19 cellular contexts compared by ENCODE assay signal in the genomic region with DNA sequence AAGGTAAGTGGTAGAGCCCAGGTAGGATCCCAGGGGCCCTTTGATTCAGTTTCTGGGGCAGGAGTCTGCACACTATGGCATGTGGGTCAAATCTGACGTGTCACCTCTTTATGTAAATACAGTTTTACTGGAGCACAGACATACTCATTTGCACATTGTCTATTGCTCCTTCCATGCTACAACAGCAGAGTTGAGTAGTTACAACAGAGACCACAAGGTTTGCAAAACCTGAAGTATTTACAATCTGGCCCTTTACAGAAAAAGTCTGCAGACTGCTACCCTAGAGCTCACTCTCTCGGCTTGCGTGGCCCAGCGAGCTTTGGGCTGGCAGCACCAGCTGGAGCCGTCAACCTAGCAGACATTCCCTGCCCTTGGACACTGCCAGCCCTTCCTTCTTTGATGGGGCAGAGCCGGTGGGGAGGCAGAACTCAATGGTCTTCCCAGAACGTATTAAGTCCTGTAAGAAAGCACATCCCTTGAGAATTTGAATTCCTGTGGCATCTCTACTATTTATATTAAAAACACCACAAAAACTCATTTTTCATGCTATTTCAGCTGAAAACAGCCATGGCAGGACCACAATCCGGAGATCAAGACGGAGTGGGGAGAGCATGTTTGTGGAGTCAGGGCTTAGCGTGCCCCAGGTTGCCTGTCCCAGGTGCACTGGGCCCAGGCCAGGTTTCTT.
"Had no signal": no experiment of that assay in that cellular context is flagged by ENCODE, and none has a peak within 500 bp of the region (broad histone marks: within the 10 kb centered on the region; RNA-seq: fewer than 3 reads in every experiment).

No MANE protein-coding gene starts in this region.

- H2AFZ ChIP-seq: parathyroid adenoma had no signal

- H3K36me3 ChIP-seq: adrenal gland, neutrophil, upper lobe of left lung had no signal

- H3K79me2 ChIP-seq: parathyroid adenoma had no signal

- H3K27me3 ChIP-seq: adrenal gland, neutrophil, upper lobe of left lung had no signal

- H3K27ac ChIP-seq: adrenal gland, epithelial cell of prostate, neutrophil, parathyroid adenoma, upper lobe of left lung had no signal

- H3K4me1 ChIP-seq: adrenal gland, parathyroid adenoma, upper lobe of left lung had no signal

- H3K9me3 ChIP-seq: adrenal gland, neutrophil, upper lobe of left lung had no signal

- H3K4me3 ChIP-seq: adrenal gland, upper lobe of left lung had no signal

- H3K9ac ChIP-seq: parathyroid adenoma had no signal

- DNase-seq: activated B cell treated with CpG ODN at 0.5 μM for 24 hours; activated CD4-positive, alpha-beta T cell treated with anti-CD3 and anti-CD28 coated beads for 48 hours; activated CD8-positive, alpha-beta T cell treated with anti-CD3 and anti-CD28 coated beads for 36 hours; activated effector memory CD4-positive, alpha-beta T cell treated with anti-CD3 and anti-CD28 coated beads, Interleukin-2, amount 50 U/mL, for 16 hours; activated T-cell treated with anti-CD3 and anti-CD28 coated beads, Interleukin-2, amount 50 U/mL, for 48 hours; adrenal gland; hippocampal formation; left ventricle myocardium superior; naive thymus-derived CD8-positive, alpha-beta T cell; retina; stimulated activated CD4-positive, alpha-beta T cell treated with anti-CD3 and anti-CD28 coated beads, Interleukin-15, amount 100 ng/mL, for 24 hours; stimulated activated CD4-positive, alpha-beta T cell treated with anti-CD3 and anti-CD28 coated beads, Interleukin-4, amount 100 ng/mL, for 1 hour; stimulated activated naive B cell treated with anti-CD40 and anti-IgM and Interleukin-4, amounts not matched to agents 10 μg/mL and 1 μg/mL and 100 μg/mL, for 72 hours; substantia nigra; T-helper 2 cell had no signal
